ENCODE assay signal across 1 cellular context in genomic region chr16:3019594-3020246, GRCh38.
TF ChIP-seq lines count a peak whose summit lies in the region.

No MANE protein-coding gene starts in this region.

TF ChIP-seq in GM12878, 131 proteins besides CTCF, POLR2A, EP300 and RAD21:
- TF ChIP-seq TCF3 (IDR thresholded peaks at IDR 0.05; ENCODE audit: borderline replicate concordance, insufficient read depth, low read depth, low read length) (no peak), ZNF24 (IDR thresholded peaks at IDR 0.05) (peak; percentile 86), SIN3A (IDR thresholded peaks at IDR 0.05; ENCODE audit: low read depth, low read length) (0 out of 2 replicates have a peak, but pooled peaks have one; percentile 31)
